24 cellular contexts compared by ENCODE assay signal in genomic region chr4:79088991-79089705, GRCh38.
"Had no signal": no experiment of that assay in that cellular context is flagged by ENCODE, and none has a peak within 500 bp of the region (broad histone marks: within the 10 kb centered on the region; RNA-seq: fewer than 3 reads in every experiment).

No MANE protein-coding gene starts in this region.

- DNase-seq: activated CD4-positive, alpha-beta memory T cell treated with anti-CD3 and anti-CD28 coated beads, Interleukin-2, amount 10 ng/mL, durations not matched to agents 7 days and 5 days; activated CD4-positive, alpha-beta T cell treated with anti-CD3 and anti-CD28 coated beads for 36 hours; activated CD4-positive, alpha-beta T cell treated with anti-CD3 and anti-CD28 coated beads, Interleukin-2, amount 50 U/mL, for 1 hour; activated gamma-delta T cell; activated naive CD4-positive, alpha-beta T cell treated with anti-CD3 and anti-CD28 coated beads for 36 hours; activated T-cell treated with anti-CD3 and anti-CD28 coated beads for 4 hours; activated T-cell treated with anti-CD3 and anti-CD28 coated beads, Interleukin-2, amount 50 U/mL, for 48 hours; amygdala; brain microvascular endothelial cell; Kasumi-1; KBM-7; NCI-H1048; NCI-H146; NCI-H187 treated with DMSO at 0.1 percent for 48 hours; NCI-H2171; NCI-H345; NCI-H510A treated with DMSO at 0.1 percent for 48 hours; NCI-H69; PC-9; SHP77 treated with DMSO at 0.1 percent for 48 hours; T-helper 1 cell; WERI-Rb-1 had no signal

- H3K4me1 Mint-ChIP-seq: activated CD4-positive, alpha-beta memory T cell treated with anti-CD3 and anti-CD28 coated beads, Interleukin-2, amount 10 ng/mL, durations not matched to agents 7 days and 5 days; activated CD4-positive, alpha-beta T cell treated with anti-CD3 and anti-CD28 coated beads for 36 hours; activated T-helper 17 cell treated with anti-CD3 and anti-CD28 coated beads, Interleukin-2, amount 50 U/mL, for 72 hours had no signal

- H3K27me3 Mint-ChIP-seq: activated CD4-positive, alpha-beta memory T cell treated with anti-CD3 and anti-CD28 coated beads, Interleukin-2, amount 10 ng/mL, durations not matched to agents 7 days and 5 days; activated CD4-positive, alpha-beta T cell treated with anti-CD3 and anti-CD28 coated beads for 36 hours; activated naive CD8-positive, alpha-beta T cell; activated T-helper 17 cell treated with anti-CD3 and anti-CD28 coated beads, Interleukin-2, amount 50 U/mL, for 72 hours had no signal

- H3K4me2 ChIP-seq: PC-9 had no signal

- H3K9me3 Mint-ChIP-seq: activated CD4-positive, alpha-beta memory T cell treated with anti-CD3 and anti-CD28 coated beads, Interleukin-2, amount 10 ng/mL, durations not matched to agents 7 days and 5 days; activated naive CD4-positive, alpha-beta T cell treated with anti-CD3 and anti-CD28 coated beads for 36 hours; activated T-helper 17 cell treated with anti-CD3 and anti-CD28 coated beads, Interleukin-2, amount 50 U/mL, for 72 hours had no signal

- H3K36me3 ChIP-seq: brain microvascular endothelial cell, WERI-Rb-1 had no signal

- H3K27ac Mint-ChIP-seq: activated CD4-positive, alpha-beta memory T cell treated with anti-CD3 and anti-CD28 coated beads, Interleukin-2, amount 10 ng/mL, durations not matched to agents 7 days and 5 days; activated CD4-positive, alpha-beta T cell treated with anti-CD3 and anti-CD28 coated beads for 36 hours; activated naive CD4-positive, alpha-beta T cell treated with anti-CD3 and anti-CD28 coated beads for 36 hours; activated naive CD8-positive, alpha-beta T cell; activated T-helper 17 cell treated with anti-CD3 and anti-CD28 coated beads, Interleukin-2, amount 50 U/mL, for 72 hours had no signal

- H3K4me3 Mint-ChIP-seq: activated CD4-positive, alpha-beta memory T cell treated with anti-CD3 and anti-CD28 coated beads, Interleukin-2, amount 10 ng/mL, durations not matched to agents 7 days and 5 days; activated CD4-positive, alpha-beta T cell treated with anti-CD3 and anti-CD28 coated beads for 36 hours; activated naive CD4-positive, alpha-beta T cell treated with anti-CD3 and anti-CD28 coated beads for 36 hours; activated naive CD8-positive, alpha-beta T cell; activated T-helper 17 cell treated with anti-CD3 and anti-CD28 coated beads, Interleukin-2, amount 50 U/mL, for 72 hours had no signal

- H3K36me3 Mint-ChIP-seq: activated naive CD8-positive, alpha-beta T cell had no signal

- H3K27ac ChIP-seq: brain microvascular endothelial cell, PC-9, WERI-Rb-1 had no signal

- H2AFZ ChIP-seq: PC-9 had no signal

- H3K27me3 ChIP-seq: brain microvascular endothelial cell had no signal

- H3K4me3 ChIP-seq: PC-9 had no signal

- ATAC-seq: activated CD4-positive, alpha-beta T cell treated with anti-CD3 and anti-CD28 coated beads for 36 hours; activated T-helper 17 cell treated with anti-CD3 and anti-CD28 coated beads, Interleukin-2, amount 50 U/mL, for 72 hours had no signal
